Comparison of ENCODE assay signal across 1 cellular context in the genomic region with DNA sequence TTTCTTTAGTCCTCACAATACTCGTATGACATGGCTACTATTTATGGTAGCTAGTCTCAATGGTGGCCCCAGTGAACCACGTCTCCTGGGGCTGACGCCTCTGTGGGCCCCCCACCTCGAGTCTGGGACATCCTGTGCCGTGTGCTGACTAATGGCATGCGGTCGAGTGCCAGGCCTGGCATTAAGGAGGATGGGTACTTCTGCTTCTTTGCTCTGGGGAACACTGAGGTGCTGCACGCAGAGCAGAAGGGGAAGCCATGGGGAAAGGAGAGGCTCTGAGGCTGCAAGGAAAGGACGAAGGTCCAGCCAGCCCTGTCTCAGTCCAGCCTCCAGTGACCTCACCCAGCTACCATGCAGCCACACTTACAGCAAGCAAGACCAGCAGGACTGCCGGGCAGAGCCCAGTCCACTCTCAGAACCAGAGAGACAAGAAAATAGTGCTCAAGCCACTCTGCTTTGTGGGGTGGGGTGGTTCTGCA.
TF ChIP-seq lines count a peak whose summit lies in the region.

No MANE protein-coding gene starts in this region.

TF ChIP-seq in HepG2, 621 proteins besides CTCF, POLR2A, EP300 and RAD21 (continued from another document):
- TF ChIP-seq ZMAT3 (CRISPR knock-in tag; conservative IDR thresholded peaks at IDR 0.05): no peak
- no peak for TF ChIP-seq RXRB (CRISPR knock-in tag; IDR thresholded peaks at IDR 0.05; ENCODE audit: borderline replicate concordance)
- TF ChIP-seq HNF4A (CRISPR knock-in tag; IDR thresholded peaks at IDR 0.05): no peak
- TF ChIP-seq, protein P1, sequence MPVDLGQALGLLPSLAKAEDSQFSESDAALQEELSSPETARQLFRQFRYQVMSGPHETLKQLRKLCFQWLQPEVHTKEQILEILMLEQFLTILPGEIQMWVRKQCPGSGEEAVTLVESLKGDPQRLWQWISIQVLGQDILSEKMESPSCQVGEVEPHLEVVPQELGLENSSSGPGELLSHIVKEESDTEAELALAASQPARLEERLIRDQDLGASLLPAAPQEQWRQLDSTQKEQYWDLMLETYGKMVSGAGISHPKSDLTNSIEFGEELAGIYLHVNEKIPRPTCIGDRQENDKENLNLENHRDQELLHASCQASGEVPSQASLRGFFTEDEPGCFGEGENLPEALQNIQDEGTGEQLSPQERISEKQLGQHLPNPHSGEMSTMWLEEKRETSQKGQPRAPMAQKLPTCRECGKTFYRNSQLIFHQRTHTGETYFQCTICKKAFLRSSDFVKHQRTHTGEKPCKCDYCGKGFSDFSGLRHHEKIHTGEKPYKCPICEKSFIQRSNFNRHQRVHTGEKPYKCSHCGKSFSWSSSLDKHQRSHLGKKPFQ (CRISPR knock-in tag; IDR thresholded peaks at IDR 0.05; ENCODE audit: insufficient replicate concordance): no peak
- TF ChIP-seq ERF (CRISPR knock-in tag; IDR thresholded peaks at IDR 0.05): no peak
- no peak for TF ChIP-seq ZNF841 (CRISPR knock-in tag; IDR thresholded peaks at IDR 0.05; ENCODE audit: borderline replicate concordance)
